In genomic region chr20:43961116-43961515, GRCh38 we compare ENCODE assay signal across 1 cellular context.
TF ChIP-seq lines count a peak whose summit lies in the region.

No MANE protein-coding gene starts in this region.

TF ChIP-seq in IMR-90, 13 proteins besides CTCF, POLR2A, EP300 and RAD21:
- TF ChIP-seq RFX5 (IDR thresholded peaks at IDR 0.05; ENCODE audit: low read depth, low read length), result no peak
- TF ChIP-seq FOS (IDR thresholded peaks at IDR 0.05; ENCODE audit: low read depth, low read length), result no peak
- TF ChIP-seq MAZ (IDR thresholded peaks at IDR 0.05; ENCODE audit: borderline replicate concordance, low read depth, low read length), result no peak
- TF ChIP-seq MAFK (IDR thresholded peaks at IDR 0.05; ENCODE audit: low read depth, low read length), result no peak
- TF ChIP-seq ELK1 (IDR thresholded peaks at IDR 0.05; ENCODE audit: borderline replicate concordance, low read depth, low read length), result no peak
- no peak for TF ChIP-seq CHD1 (IDR thresholded peaks at IDR 0.05; ENCODE audit: low read depth, low read length)
- TF ChIP-seq MXI1 (IDR thresholded peaks at IDR 0.05; ENCODE audit: borderline replicate concordance, low read depth, low read length), result no peak
- TF ChIP-seq RCOR1 (IDR thresholded peaks at IDR 0.05; ENCODE audit: insufficient replicate concordance, low read length), result no peak
- no peak for TF ChIP-seq SMC3 (IDR thresholded peaks at IDR 0.05; ENCODE audit: low read depth, low read length)
- TF ChIP-seq CEBPB (IDR thresholded peaks at IDR 0.05; ENCODE audit: low read depth, low read length), result no peak
